ENCODE assay signal across 1 cellular context in genomic region chr12:112564160-112564559, GRCh38.
TF ChIP-seq lines count a peak whose summit lies in the region.

No MANE protein-coding gene starts in this region.

TF ChIP-seq in SK-N-SH treated with all-trans-retinoic acid at 6 μM for 48 hours, 23 proteins besides CTCF, POLR2A, EP300 and RAD21 (continued from another document):
- TF ChIP-seq TSHZ2 (CRISPR knock-in tag; IDR thresholded peaks at IDR 0.05) (no peak), ESRRG (CRISPR knock-in tag; IDR thresholded peaks at IDR 0.05) (no peak), ZNF565 (CRISPR knock-in tag; conservative IDR thresholded peaks at IDR 0.05; ENCODE audit: low read depth) (no peak)
TF ChIP-seq in SK-N-SH treated with all-trans-retinoic acid at 6 μM for 48 hours: peak in this region for 0.
